ENCODE assay signal across 1 cellular context in genomic region chr16:30525844-30526136, GRCh38.
TF ChIP-seq lines count a peak whose summit lies in the region.

No MANE protein-coding gene starts in this region.

TF ChIP-seq in K562, 482 proteins besides CTCF, POLR2A, EP300 and RAD21:
- TF ChIP-seq SPI1 (IDR thresholded peaks at IDR 0.05; ENCODE audit: borderline replicate concordance, low read depth, low read length) = peak; percentile 80; the same call in 1 of the 2 replicates
- peak; percentile 40; the same call in 1 of the 2 replicates for TF ChIP-seq USF1 (CRISPR knock-in tag; IDR thresholded peaks at IDR 0.05)
- TF ChIP-seq TBP (optimal IDR thresholded peaks at IDR 0.05; ENCODE audit: low read depth, low read length) = peak; percentile 12
- TF ChIP-seq TRIM24 (IDR thresholded peaks at IDR 0.05) = no peak
- no peak for TF ChIP-seq CBX5 (IDR thresholded peaks at IDR 0.05; ENCODE audit: borderline replicate concordance, low read depth)
TF ChIP-seq in K562: peak in this region for 3.
